ENCODE assay signal across 1 cellular context in the genomic region with DNA sequence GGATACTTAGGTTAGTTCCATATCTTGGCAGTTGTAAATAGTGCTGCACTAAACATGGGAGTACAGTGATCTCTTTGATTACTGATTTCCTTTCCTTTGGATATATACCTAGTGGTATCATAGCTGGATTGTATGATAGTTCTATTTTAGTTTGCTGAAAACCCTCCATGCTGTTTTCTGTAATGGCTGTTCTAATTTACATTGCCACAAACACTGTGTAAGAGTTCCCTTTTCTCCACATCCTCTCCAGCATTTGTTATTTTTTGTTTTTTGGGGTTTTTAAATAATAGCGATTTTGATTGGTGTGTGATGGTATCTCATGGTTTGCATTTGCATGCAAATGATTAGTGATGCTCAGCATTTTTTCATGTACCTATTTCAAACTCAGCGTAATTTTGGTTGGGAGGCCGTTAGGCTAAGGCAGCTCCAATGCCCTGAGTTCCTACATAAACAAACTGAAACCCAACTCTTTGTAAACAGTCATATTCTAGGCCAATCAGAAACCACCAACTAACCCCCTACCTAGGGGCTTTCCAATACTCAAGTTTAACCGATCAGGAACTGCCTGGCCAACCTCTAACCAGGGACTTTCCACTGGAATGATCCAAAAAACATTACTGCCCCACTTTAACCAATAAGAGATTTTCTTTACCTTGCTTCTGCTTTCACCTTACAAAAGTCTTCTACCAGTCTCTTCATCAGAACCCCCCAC.
TF ChIP-seq lines count a peak whose summit lies in the region.

No MANE protein-coding gene starts in this region.

TF ChIP-seq in K562, 482 proteins besides CTCF, POLR2A, EP300 and RAD21 (continued from another document):
- TF ChIP-seq RBM25 (IDR thresholded peaks at IDR 0.05; ENCODE audit: low read depth, low read length, severe bottlenecking) (peak; percentile 15), ZNF143 (CRISPR knock-in tag; IDR thresholded peaks at IDR 0.05) (no peak), TBL1XR1 (IDR thresholded peaks at IDR 0.05; ENCODE audit: low read length in 2 of 2) (no peak), NR2F6 (CRISPR knock-in tag; IDR thresholded peaks at IDR 0.05) (no peak)
